In genomic region chr1:161364332-161364731, GRCh38 we compare ENCODE assay signal across 22 cellular contexts. TPM values are rescaled to one million over a fixed set of nuclear protein-coding genes. Genes with fewer than 3 reads are reported as not detected.
"Had no signal": no experiment of that assay in that cellular context is flagged by ENCODE, and none has a peak within 500 bp of the region (broad histone marks: within the 10 kb centered on the region; RNA-seq: fewer than 3 reads in every experiment).

No MANE protein-coding gene starts in this region.

- H3K27me3 ChIP-seq: ascending aorta, breast epithelium, gastrocnemius medialis, heart left ventricle, neural progenitor cell, ovary, right lobe of liver, tibial nerve had no signal

- H3K4me2 ChIP-seq: neural progenitor cell, SK-N-SH had no signal

- H3K27me3 Mint-ChIP-seq: dendritic cell treated with granulocyte-macrophage colony-stimulating factor and Interleukin-4, amounts not matched to agents 40 ng/mL and 50 ng/mL, for 4 days; T-cell had no signal

- H3K4me3 Mint-ChIP-seq: dendritic cell treated with granulocyte-macrophage colony-stimulating factor and Interleukin-4, amounts not matched to agents 40 ng/mL and 50 ng/mL, for 4 days; neural progenitor cell; T-cell had no signal

- H3K9me3 Mint-ChIP-seq: dendritic cell treated with granulocyte-macrophage colony-stimulating factor and Interleukin-4, amounts not matched to agents 40 ng/mL and 50 ng/mL, for 4 days; neural progenitor cell; T-cell had no signal

- H3K9me3 ChIP-seq: ascending aorta, breast epithelium, gastrocnemius medialis, heart left ventricle, lower lobe of right lung, ovary, right lobe of liver, SK-N-SH, tibial nerve had no signal

- H3K9ac ChIP-seq: neural progenitor cell, SK-N-SH had no signal

- H2AFZ ChIP-seq: neural progenitor cell had no signal

- ATAC-seq: gastrocnemius medialis, left cardiac atrium, lower lobe of right lung, right lobe of liver, T-cell had no signal

- H3K36me3 ChIP-seq: breast epithelium, neural progenitor cell, ovary had no signal

- DNase-seq: activated CD8-positive, alpha-beta memory T cell treated with anti-CD3 and anti-CD28 coated beads for 24 hours; activated effector memory CD4-positive, alpha-beta T cell treated with anti-CD3 and anti-CD28 coated beads, Interleukin-2, amount 50 U/mL, for 16 hours; effector memory CD4-positive, alpha-beta T cell; gastrocnemius medialis; heart left ventricle; left cardiac atrium; lower lobe of right lung; ovary; right lobe of liver; SHP77; SK-N-SH; stimulated activated CD4-positive, alpha-beta T cell treated with anti-CD3 and anti-CD28 coated beads, Interleukin-1b, Interleukin-23, amount 100 ng/mL, for 48 hours; substantia nigra; T-cell; T-helper 9 cell had no signal

- H3K4me3 ChIP-seq: ascending aorta, breast epithelium, gastrocnemius medialis, heart left ventricle, lower lobe of right lung, neural progenitor cell, ovary, right lobe of liver, tibial nerve had no signal

- H3K27ac Mint-ChIP-seq: dendritic cell treated with granulocyte-macrophage colony-stimulating factor and Interleukin-4, amounts not matched to agents 40 ng/mL and 50 ng/mL, for 4 days; neural progenitor cell had no signal

- H3K4me1 ChIP-seq: breast epithelium, gastrocnemius medialis, neural progenitor cell had no signal

- H3K27ac ChIP-seq: ascending aorta, breast epithelium, epithelial cell of prostate, gastrocnemius medialis, heart left ventricle, lower lobe of right lung, neural progenitor cell, ovary, right lobe of liver had no signal

RNA-seq across cellular contexts. Expression of gene CFAP126, which starts 3.3 kb away (rescaled TPM):
- total RNA-seq: ascending aorta, gastrocnemius medialis, heart left ventricle, left cardiac atrium, pulmonary artery endothelial cell, right lobe of liver, T-cell had no signal
- polyA plus RNA-seq: heart left ventricle, SK-N-SH had no signal
